Comparison of ENCODE assay signal across 13 cellular contexts in the genomic region with DNA sequence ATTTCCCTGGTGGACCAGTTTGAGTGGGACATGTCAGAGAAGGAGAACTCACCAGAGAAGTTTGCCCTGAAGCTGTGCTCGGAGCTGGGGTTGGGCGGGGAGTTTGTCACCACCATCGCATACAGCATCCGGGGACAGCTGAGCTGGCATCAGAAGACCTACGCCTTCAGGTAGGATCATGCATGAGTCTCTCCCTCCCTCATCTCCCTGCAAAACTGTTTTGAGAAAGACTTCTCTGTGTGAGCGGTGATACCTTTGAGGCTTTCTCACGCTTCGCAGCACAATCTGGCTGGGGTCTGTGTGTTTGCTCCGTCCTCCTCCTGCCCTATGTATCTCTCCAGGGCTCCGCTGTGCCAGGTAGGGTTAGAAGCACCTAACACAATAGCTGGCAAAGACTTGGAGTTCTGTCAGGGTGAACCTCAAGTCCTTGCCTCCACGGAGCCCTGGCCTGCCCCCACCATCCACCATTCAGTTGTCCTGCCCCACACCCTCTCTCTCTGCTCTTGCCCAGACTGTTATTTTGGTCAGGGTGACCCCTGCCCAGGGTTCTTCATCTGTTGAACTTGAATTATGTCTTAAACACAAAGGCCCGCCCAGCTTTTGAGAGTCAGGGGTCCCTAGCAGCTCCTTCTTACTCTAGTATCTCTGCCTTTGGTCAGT. TPM values are rescaled to one million over a fixed set of nuclear protein-coding genes. Genes with fewer than 3 reads are reported as not detected.
DNase-seq lines count a peak whose midpoint lies in the region; ATAC-seq, FAIRE-seq and TF ChIP-seq lines count a peak whose summit lies in the region.
"Had no signal": no experiment of that assay in that cellular context is flagged by ENCODE, and none has a peak within 500 bp of the region (broad histone marks: within the 10 kb centered on the region; RNA-seq: fewer than 3 reads in every experiment).

No MANE protein-coding gene starts in this region.

- ATAC-seq in activated CD8-positive, alpha-beta T cell treated with anti-CD3 and anti-CD28 coated beads, Interleukin-2, amount 10 ng/mL, durations not matched to agents 7 days and 5 days, result no peak
- no peak for ATAC-seq in HepG2
- ATAC-seq in stimulated activated memory B cell treated with anti-CD40 and anti-IgM and Interleukin-4, amounts not matched to agents 10 μg/mL and 1 μg/mL and 100 μg/mL, for 72 hours, result no peak
- no peak for ATAC-seq in HG03025 (IDR thresholded peaks at IDR 0.05; ENCODE audit: low FRiP score, unreplicated experiment)
- ATAC-seq in HG03175 (IDR thresholded peaks at IDR 0.05; ENCODE audit: unreplicated experiment), result no peak

- H3K4me3 ChIP-seq in HepG2 (replicated peaks in 1 of 3; ENCODE audit: insufficient read depth in 1 of 3, low read depth in 2 of 3, low read length in 3 of 3), result no peak overlapping the region

- POLR2A ChIA-PET in activated CD8-positive, alpha-beta T cell treated with anti-CD3 and anti-CD28 coated beads, Interleukin-2, amount 10 ng/mL, durations not matched to agents 7 days and 5 days (lab: Charles Lee), result no interaction called here
- POLR2A ChIA-PET in HepG2 (lab: Yijun Ruan, JAX), result interaction anchor here (0.7 kb wide), 1 partner anchor 55 kb away, joined by 3 read pairs; no protein-coding TSS in a partner anchor

- no peaks in the 10 kb centered on the region for H4K20me1 ChIP-seq in HepG2 (ENCODE audit: insufficient read depth, low read length)

- no TSS peak for BruUV-seq in HepG2 (replicated peaks; lab: Mats Ljungman, UMichigan)

- no peaks in the 10 kb centered on the region for H3K27me3 Mint-ChIP-seq in activated naive CD4-positive, alpha-beta T cell treated with anti-CD3 and anti-CD28 coated beads for 36 hours (ENCODE audit: low read depth)
- no peaks in the 10 kb centered on the region for H3K27me3 Mint-ChIP-seq in activated CD8-positive, alpha-beta T cell treated with anti-CD3 and anti-CD28 coated beads, Interleukin-2, amount 10 ng/mL, durations not matched to agents 7 days and 5 days (ENCODE audit: low read depth)
- no peaks in the 10 kb centered on the region for H3K27me3 Mint-ChIP-seq in stimulated activated memory B cell treated with anti-CD40 and anti-IgM and Interleukin-4, amounts not matched to agents 10 μg/mL and 1 μg/mL and 100 μg/mL, for 72 hours
- H3K27me3 Mint-ChIP-seq: central memory CD8-positive, alpha-beta T cell had no signal

- DNase-seq in activated naive CD4-positive, alpha-beta T cell treated with anti-CD3 and anti-CD28 coated beads for 36 hours, result no peak
- DNase-seq in activated naive CD4-positive, alpha-beta T cell treated with Interleukin-2 at 50 U/mL for 16 hours, result no peak
- no peak for DNase-seq in activated CD8-positive, alpha-beta T cell treated with anti-CD3 and anti-CD28 coated beads, Interleukin-2, amount 10 ng/mL, durations not matched to agents 7 days and 5 days
- DNase-seq in HepG2 (ENCODE audit: low spot score), result no peak
- no peak for DNase-seq in Kasumi-1 (lab: John Stamatoyannopoulos, UW)
- DNase-seq: activated CD8-positive, alpha-beta memory T cell treated with anti-CD3 and anti-CD28 coated beads, Interleukin-2, amount 50 U/mL, for 4 hours; KG1; NCI-H2029; T1000 had no signal

- no peak overlapping the region for H2AFZ ChIP-seq in HepG2 (ENCODE audit: low read length)

- TF ChIP-seq EP300 in HepG2 (IDR thresholded peaks at IDR 0.05; ENCODE audit: low read depth in 2 of 2, low read length in 2 of 2), result no peak
- no peak for TF ChIP-seq EP300 in HepG2 (CRISPR knock-in tag; IDR thresholded peaks at IDR 0.05; ENCODE audit: borderline replicate concordance)

- H3K36me3 ChIP-seq in HepG2 (replicated peaks in 1 of 2; ENCODE audit: control insufficient read depth in 1 of 2, insufficient read depth in 2 of 2, low read length in 2 of 2), result peaks cover 60 to 83% of the 10 kb centered on the region in 2 experiments

- H3K9me3 Mint-ChIP-seq in activated naive CD4-positive, alpha-beta T cell treated with anti-CD3 and anti-CD28 coated beads for 36 hours, result no peaks in the 10 kb centered on the region
- H3K9me3 Mint-ChIP-seq in activated CD8-positive, alpha-beta T cell treated with anti-CD3 and anti-CD28 coated beads, Interleukin-2, amount 10 ng/mL, durations not matched to agents 7 days and 5 days (ENCODE audit: insufficient read depth), result no peaks in the 10 kb centered on the region
- no peaks in the 10 kb centered on the region for H3K9me3 Mint-ChIP-seq in stimulated activated memory B cell treated with anti-CD40 and anti-IgM and Interleukin-4, amounts not matched to agents 10 μg/mL and 1 μg/mL and 100 μg/mL, for 72 hours
- H3K9me3 Mint-ChIP-seq: central memory CD8-positive, alpha-beta T cell had no signal

- no peak overlapping the region for H3K9ac ChIP-seq in HepG2 (ENCODE audit: insufficient read depth, low read depth, low read length)

- in situ Hi-C loops in HepG2 (cut with HindIII; ENCODE audit: extremely low pct_ligation_motif_present, low pct_unique_long_range_greater_than_20kb), result loop anchor here (25.0 kb wide), 1 partner anchor 213 kb away; no protein-coding TSS in a partner anchor

- TF ChIP-seq POLR2A in HepG2 (IDR thresholded peaks at IDR 0.05; ENCODE audit: insufficient read depth in 1 of 2, low read depth in 2 of 2, low read length in 2 of 2), result no peak

- H3K4me3 Mint-ChIP-seq in activated naive CD4-positive, alpha-beta T cell treated with anti-CD3 and anti-CD28 coated beads for 36 hours, result no peak overlapping the region
- no peak overlapping the region for H3K4me3 Mint-ChIP-seq in activated CD8-positive, alpha-beta T cell treated with anti-CD3 and anti-CD28 coated beads, Interleukin-2, amount 10 ng/mL, durations not matched to agents 7 days and 5 days
- no peak overlapping the region for H3K4me3 Mint-ChIP-seq in stimulated activated memory B cell treated with anti-CD40 and anti-IgM and Interleukin-4, amounts not matched to agents 10 μg/mL and 1 μg/mL and 100 μg/mL, for 72 hours
- H3K4me3 Mint-ChIP-seq: central memory CD8-positive, alpha-beta T cell had no signal

- H3K27me3 ChIP-seq in HepG2 (ENCODE audit: control insufficient read depth in 1 of 2, insufficient read depth in 2 of 2, low read length in 2 of 2), result no peaks in the 10 kb centered on the region

- peaks cover 24% of the 10 kb centered on the region for H3K4me1 ChIP-seq in HepG2 (ENCODE audit: insufficient read depth, low read length)

- H3K4me2 ChIP-seq in HepG2 (ENCODE audit: low read depth, low read length), result no peak overlapping the region

- peaks cover 30% of the 10 kb centered on the region for H3K36me3 Mint-ChIP-seq in activated naive CD4-positive, alpha-beta T cell treated with anti-CD3 and anti-CD28 coated beads for 36 hours (ENCODE audit: low read depth)
- peaks cover 80% of the 10 kb centered on the region for H3K36me3 Mint-ChIP-seq in activated CD8-positive, alpha-beta T cell treated with anti-CD3 and anti-CD28 coated beads, Interleukin-2, amount 10 ng/mL, durations not matched to agents 7 days and 5 days (ENCODE audit: low read depth)
- H3K36me3 Mint-ChIP-seq in stimulated activated memory B cell treated with anti-CD40 and anti-IgM and Interleukin-4, amounts not matched to agents 10 μg/mL and 1 μg/mL and 100 μg/mL, for 72 hours, result peaks cover 83% of the 10 kb centered on the region

- TF ChIP-seq RAD21 in HepG2 (CRISPR knock-in tag; IDR thresholded peaks at IDR 0.05), result no peak

- CTCF ChIA-PET in activated naive CD4-positive, alpha-beta T cell treated with anti-CD3 and anti-CD28 coated beads for 36 hours (lab: Charles Lee), result interaction anchor here (1.3 to 1.5 kb wide), 2 partner anchors 21 to 25 kb away, joined by 3 read pairs; no protein-coding TSS in a partner anchor
- CTCF ChIA-PET in activated CD8-positive, alpha-beta T cell treated with anti-CD3 and anti-CD28 coated beads, Interleukin-2, amount 10 ng/mL, durations not matched to agents 7 days and 5 days (lab: Charles Lee), result interaction anchor here (1.2 kb wide), 1 partner anchor 69 kb away, joined by 3 read pairs; the partner anchor contains the start of gene MIF
- CTCF ChIA-PET in HepG2 (lab: Yijun Ruan, JAX; ENCODE audit: low intra/inter-chr PET ratio, low total read pairs), result no interaction called here

- FAIRE-seq in HepG2 (lab: Jason Lieb, UNC), result no peak

- intact Hi-C loops in activated naive CD4-positive, alpha-beta T cell treated with anti-CD3 and anti-CD28 coated beads for 36 hours (cut with micrococcal nuclease), result no loop called here
- intact Hi-C loops in HepG2 (cut with micrococcal nuclease; ENCODE audit: unreplicated experiment), result no loop called here

- H3K9me3 ChIP-seq in HepG2 (ENCODE audit: low read length), result no peaks in the 10 kb centered on the region

- peak overlapping the region; percentile 46 for H3K27ac ChIP-seq in HepG2 (ENCODE audit: extremely low read length, insufficient read depth, low read length)

- 99% methylated on average over 12 of the region's 12 CpGs for WGBS in HepG2 (ENCODE audit: low lambda C conversion rate)

- TF ChIP-seq CTCF in HepG2 (CRISPR knock-in tag; IDR thresholded peaks at IDR 0.05), result no peak

- peak overlapping the region; percentile 90 for H3K27ac Mint-ChIP-seq in activated naive CD4-positive, alpha-beta T cell treated with anti-CD3 and anti-CD28 coated beads for 36 hours
- peak overlapping the region; percentile 94 for H3K27ac Mint-ChIP-seq in activated CD8-positive, alpha-beta T cell treated with anti-CD3 and anti-CD28 coated beads, Interleukin-2, amount 10 ng/mL, durations not matched to agents 7 days and 5 days
- H3K27ac Mint-ChIP-seq in stimulated activated memory B cell treated with anti-CD40 and anti-IgM and Interleukin-4, amounts not matched to agents 10 μg/mL and 1 μg/mL and 100 μg/mL, for 72 hours, result peak overlapping the region; percentile 77

- H3K79me2 ChIP-seq in HepG2 (ENCODE audit: insufficient read depth, low read length), result no peaks in the 10 kb centered on the region

- H3K4me1 Mint-ChIP-seq in activated naive CD4-positive, alpha-beta T cell treated with anti-CD3 and anti-CD28 coated beads for 36 hours (ENCODE audit: low read depth), result peaks cover 4% of the 10 kb centered on the region
- peaks cover 55% of the 10 kb centered on the region for H3K4me1 Mint-ChIP-seq in activated CD8-positive, alpha-beta T cell treated with anti-CD3 and anti-CD28 coated beads, Interleukin-2, amount 10 ng/mL, durations not matched to agents 7 days and 5 days (ENCODE audit: low read depth)
- peaks cover 64% of the 10 kb centered on the region for H3K4me1 Mint-ChIP-seq in stimulated activated memory B cell treated with anti-CD40 and anti-IgM and Interleukin-4, amounts not matched to agents 10 μg/mL and 1 μg/mL and 100 μg/mL, for 72 hours

RNA-seq across cellular contexts. Expression of gene DERL3, which starts 13.4 kb away (rescaled TPM):
- 1 to 10 TPM; 7.3 to 7.5 TPM for total RNA-seq in activated naive CD4-positive, alpha-beta T cell treated with anti-CD3 and anti-CD28 coated beads for 36 hours
- total RNA-seq in activated CD8-positive, alpha-beta T cell treated with anti-CD3 and anti-CD28 coated beads, Interleukin-2, amount 10 ng/mL, durations not matched to agents 7 days and 5 days, result 1 to 10 TPM; 8.1 to 10.0 TPM
- total RNA-seq in HepG2 (2016; rRNA removed; fragmentation: Illumina TruSeq; extraction: Trizol), result not detected in 2 replicates
- not detected in 2 replicates for total RNA-seq in HepG2 (2016; cell fraction: cytosol; rRNA removed; fragmentation: Illumina TruSeq; extraction: Trizol; ENCODE audit: low read depth)
- total RNA-seq in HepG2 (2016; cell fraction: insoluble cytoplasmic fraction; rRNA removed; fragmentation: Illumina TruSeq; extraction: Trizol), result not detected in 2 replicates
- not detected in 2 replicates for total RNA-seq in HepG2 (2016; cell fraction: membrane; rRNA removed; fragmentation: Illumina TruSeq; extraction: Trizol)
- not detected in 2 replicates for total RNA-seq in HepG2 (2016; cell fraction: nucleus; rRNA removed; fragmentation: Illumina TruSeq; extraction: Trizol)
- polyA plus RNA-seq in HepG2 (2011; rRNA removed), result not detected in 2 replicates
- not detected in 2 replicates for polyA plus RNA-seq in HepG2 (2011; cell fraction: cytosol; rRNA removed)
- polyA plus RNA-seq in HepG2 (2011; cell fraction: nucleus; rRNA removed), result not detected in 2 replicates
- 0.07 TPM in 1 of 2 replicates, not detected in the other for polyA plus RNA-seq in HepG2 (2012)
- polyA plus RNA-seq in HepG2 (2016; cell fraction: cytosol; fragmentation: Illumina TruSeq; extraction: Trizol; ENCODE audit: low read depth), result not detected in 2 replicates
- not detected in 2 replicates for polyA plus RNA-seq in HepG2 (2016; cell fraction: insoluble cytoplasmic fraction; fragmentation: Illumina TruSeq; extraction: Trizol; ENCODE audit: low read depth)
- polyA plus RNA-seq in HepG2 (2016; cell fraction: membrane; fragmentation: Illumina TruSeq; extraction: Trizol; ENCODE audit: low read depth), result not detected in 2 replicates
- not detected in 2 replicates for polyA plus RNA-seq in HepG2 (2016; cell fraction: nucleus; fragmentation: Illumina TruSeq; extraction: Trizol; ENCODE audit: insufficient read depth, low read depth)
- 1.4 TPM in 1 of 2 replicates, not detected in the other for polyA minus RNA-seq in HepG2 (2011; rRNA and poly(A)+ RNA removed; ENCODE audit: low replicate concordance)
- not detected in 2 replicates for polyA minus RNA-seq in HepG2 (2011; cell fraction: cytosol; rRNA and poly(A)+ RNA removed)
- polyA minus RNA-seq in HepG2 (2011; cell fraction: nucleus; rRNA and poly(A)+ RNA removed), result not detected in 2 replicates

RNA-seq across cellular contexts. Expression of gene SLC2A11, which starts 32.3 kb away (rescaled TPM):
- total RNA-seq in activated naive CD4-positive, alpha-beta T cell treated with anti-CD3 and anti-CD28 coated beads for 36 hours, result 1 to 10 TPM; 6.1 to 7.5 TPM
- total RNA-seq in activated CD8-positive, alpha-beta T cell treated with anti-CD3 and anti-CD28 coated beads, Interleukin-2, amount 10 ng/mL, durations not matched to agents 7 days and 5 days, result 1 to 10 TPM; 6.7 to 7.9 TPM
- 8.9 and 15.2 TPM in 2 replicates for total RNA-seq in HepG2 (2016; rRNA removed; fragmentation: Illumina TruSeq; extraction: Trizol)
- 9.3 TPM in 2 replicates for total RNA-seq in HepG2 (2016; cell fraction: cytosol; rRNA removed; fragmentation: Illumina TruSeq; extraction: Trizol; ENCODE audit: low read depth)
- 9.3 and 15.6 TPM in 2 replicates for total RNA-seq in HepG2 (2016; cell fraction: insoluble cytoplasmic fraction; rRNA removed; fragmentation: Illumina TruSeq; extraction: Trizol)
- total RNA-seq in HepG2 (2016; cell fraction: membrane; rRNA removed; fragmentation: Illumina TruSeq; extraction: Trizol), result 18.3 and 19.5 TPM in 2 replicates
- total RNA-seq in HepG2 (2016; cell fraction: nucleus; rRNA removed; fragmentation: Illumina TruSeq; extraction: Trizol), result 16.4 and 16.6 TPM in 2 replicates
- 15.4 and 18.6 TPM in 2 replicates for polyA plus RNA-seq in HepG2 (2011; rRNA removed)
- polyA plus RNA-seq in HepG2 (2011; cell fraction: cytosol; rRNA removed), result 16.1 and 19.7 TPM in 2 replicates
- 28.4 and 31.3 TPM in 2 replicates for polyA plus RNA-seq in HepG2 (2011; cell fraction: nucleus; rRNA removed)
- polyA plus RNA-seq in HepG2 (2012), result 11.1 and 17.5 TPM in 2 replicates
- 16.2 and 17.4 TPM in 2 replicates for polyA plus RNA-seq in HepG2 (2016; cell fraction: cytosol; fragmentation: Illumina TruSeq; extraction: Trizol; ENCODE audit: low read depth)
- polyA plus RNA-seq in HepG2 (2016; cell fraction: insoluble cytoplasmic fraction; fragmentation: Illumina TruSeq; extraction: Trizol; ENCODE audit: low read depth), result 8.6 and 11.3 TPM in 2 replicates
- polyA plus RNA-seq in HepG2 (2016; cell fraction: membrane; fragmentation: Illumina TruSeq; extraction: Trizol; ENCODE audit: low read depth), result 16.1 and 17.7 TPM in 2 replicates
- polyA plus RNA-seq in HepG2 (2016; cell fraction: nucleus; fragmentation: Illumina TruSeq; extraction: Trizol; ENCODE audit: insufficient read depth, low read depth), result 31.8 and 34.3 TPM in 2 replicates
- polyA minus RNA-seq in HepG2 (2011; rRNA and poly(A)+ RNA removed; ENCODE audit: low replicate concordance), result 11.5 and 32.8 TPM in 2 replicates
- polyA minus RNA-seq in HepG2 (2011; cell fraction: cytosol; rRNA and poly(A)+ RNA removed), result 4.7 and 5.8 TPM in 2 replicates
- 21.2 and 32.8 TPM in 2 replicates for polyA minus RNA-seq in HepG2 (2011; cell fraction: nucleus; rRNA and poly(A)+ RNA removed)

RNA-seq across cellular contexts. Expression of gene SMARCB1, which starts 38.6 kb away (rescaled TPM):
- total RNA-seq in activated naive CD4-positive, alpha-beta T cell treated with anti-CD3 and anti-CD28 coated beads for 36 hours, result 10 to 100 TPM; 75.3 to 89.1 TPM
- total RNA-seq in activated CD8-positive, alpha-beta T cell treated with anti-CD3 and anti-CD28 coated beads, Interleukin-2, amount 10 ng/mL, durations not matched to agents 7 days and 5 days, result 100 to 1,000 TPM; 112 to 113 TPM
- 74.0 and 75.8 TPM in 2 replicates for total RNA-seq in HepG2 (2016; rRNA removed; fragmentation: Illumina TruSeq; extraction: Trizol)
- total RNA-seq in HepG2 (2016; cell fraction: cytosol; rRNA removed; fragmentation: Illumina TruSeq; extraction: Trizol; ENCODE audit: low read depth), result 49.5 and 56.5 TPM in 2 replicates
- 57.1 and 69.6 TPM in 2 replicates for total RNA-seq in HepG2 (2016; cell fraction: insoluble cytoplasmic fraction; rRNA removed; fragmentation: Illumina TruSeq; extraction: Trizol)
- total RNA-seq in HepG2 (2016; cell fraction: membrane; rRNA removed; fragmentation: Illumina TruSeq; extraction: Trizol), result 60.2 and 66.9 TPM in 2 replicates
- total RNA-seq in HepG2 (2016; cell fraction: nucleus; rRNA removed; fragmentation: Illumina TruSeq; extraction: Trizol), result 33.7 and 37.0 TPM in 2 replicates
- polyA plus RNA-seq in HepG2 (2011; rRNA removed), result 150 and 166 TPM in 2 replicates
- 110 and 129 TPM in 2 replicates for polyA plus RNA-seq in HepG2 (2011; cell fraction: cytosol; rRNA removed)
- polyA plus RNA-seq in HepG2 (2011; cell fraction: nucleus; rRNA removed), result 88.0 and 96.6 TPM in 2 replicates
- polyA plus RNA-seq in HepG2 (2012), result 99.4 and 113 TPM in 2 replicates
- polyA plus RNA-seq in HepG2 (2016; cell fraction: cytosol; fragmentation: Illumina TruSeq; extraction: Trizol; ENCODE audit: low read depth), result 78.3 and 90.9 TPM in 2 replicates
- 127 and 143 TPM in 2 replicates for polyA plus RNA-seq in HepG2 (2016; cell fraction: insoluble cytoplasmic fraction; fragmentation: Illumina TruSeq; extraction: Trizol; ENCODE audit: low read depth)
- polyA plus RNA-seq in HepG2 (2016; cell fraction: membrane; fragmentation: Illumina TruSeq; extraction: Trizol; ENCODE audit: low read depth), result 82.2 and 92.9 TPM in 2 replicates
- 92.2 and 94.0 TPM in 2 replicates for polyA plus RNA-seq in HepG2 (2016; cell fraction: nucleus; fragmentation: Illumina TruSeq; extraction: Trizol; ENCODE audit: insufficient read depth, low read depth)
- 77.2 and 97.6 TPM in 2 replicates for polyA minus RNA-seq in HepG2 (2011; rRNA and poly(A)+ RNA removed; ENCODE audit: low replicate concordance)
- polyA minus RNA-seq in HepG2 (2011; cell fraction: cytosol; rRNA and poly(A)+ RNA removed), result 35.3 and 48.0 TPM in 2 replicates
- polyA minus RNA-seq in HepG2 (2011; cell fraction: nucleus; rRNA and poly(A)+ RNA removed), result 55.2 and 55.9 TPM in 2 replicates

RNA-seq across cellular contexts. Expression of gene MMP11, which starts 52.7 kb away (rescaled TPM):
- total RNA-seq in activated naive CD4-positive, alpha-beta T cell treated with anti-CD3 and anti-CD28 coated beads for 36 hours, result under 1 TPM; 0.43 to 0.47 TPM
- total RNA-seq in activated CD8-positive, alpha-beta T cell treated with anti-CD3 and anti-CD28 coated beads, Interleukin-2, amount 10 ng/mL, durations not matched to agents 7 days and 5 days, result under 1 TPM; 0.42 to 0.55 TPM
- 2.7 and 8.9 TPM in 2 replicates for total RNA-seq in HepG2 (2016; rRNA removed; fragmentation: Illumina TruSeq; extraction: Trizol)
- total RNA-seq in HepG2 (2016; cell fraction: cytosol; rRNA removed; fragmentation: Illumina TruSeq; extraction: Trizol; ENCODE audit: low read depth), result 1.8 and 2.5 TPM in 2 replicates
- total RNA-seq in HepG2 (2016; cell fraction: insoluble cytoplasmic fraction; rRNA removed; fragmentation: Illumina TruSeq; extraction: Trizol), result 2.3 and 8.4 TPM in 2 replicates
- total RNA-seq in HepG2 (2016; cell fraction: membrane; rRNA removed; fragmentation: Illumina TruSeq; extraction: Trizol), result 2.3 and 2.5 TPM in 2 replicates
- 8.4 and 12.1 TPM in 2 replicates for total RNA-seq in HepG2 (2016; cell fraction: nucleus; rRNA removed; fragmentation: Illumina TruSeq; extraction: Trizol)
- 28.6 and 88.6 TPM in 2 replicates for polyA plus RNA-seq in HepG2 (2011; rRNA removed)
- polyA plus RNA-seq in HepG2 (2011; cell fraction: cytosol; rRNA removed), result 28.4 and 53.0 TPM in 2 replicates
- 63.0 and 95.6 TPM in 2 replicates for polyA plus RNA-seq in HepG2 (2011; cell fraction: nucleus; rRNA removed)
- 39.9 and 70.8 TPM in 2 replicates for polyA plus RNA-seq in HepG2 (2012)
- 0.88 and 0.92 TPM in 2 replicates for polyA plus RNA-seq in HepG2 (2016; cell fraction: cytosol; fragmentation: Illumina TruSeq; extraction: Trizol; ENCODE audit: low read depth)
- polyA plus RNA-seq in HepG2 (2016; cell fraction: insoluble cytoplasmic fraction; fragmentation: Illumina TruSeq; extraction: Trizol; ENCODE audit: low read depth), result 3.0 and 3.5 TPM in 2 replicates
- 1.7 TPM in 2 replicates for polyA plus RNA-seq in HepG2 (2016; cell fraction: membrane; fragmentation: Illumina TruSeq; extraction: Trizol; ENCODE audit: low read depth)
- 13.9 and 17.6 TPM in 2 replicates for polyA plus RNA-seq in HepG2 (2016; cell fraction: nucleus; fragmentation: Illumina TruSeq; extraction: Trizol; ENCODE audit: insufficient read depth, low read depth)
- 28.7 TPM in 1 of 2 replicates, not detected in the other for polyA minus RNA-seq in HepG2 (2011; rRNA and poly(A)+ RNA removed; ENCODE audit: low replicate concordance)
- 5.1 and 17.3 TPM in 2 replicates for polyA minus RNA-seq in HepG2 (2011; cell fraction: cytosol; rRNA and poly(A)+ RNA removed)
- 9.9 and 21.9 TPM in 2 replicates for polyA minus RNA-seq in HepG2 (2011; cell fraction: nucleus; rRNA and poly(A)+ RNA removed)

RNA-seq across cellular contexts. Expression of gene CHCHD10, which starts 57.6 kb away (rescaled TPM):
- total RNA-seq in activated naive CD4-positive, alpha-beta T cell treated with anti-CD3 and anti-CD28 coated beads for 36 hours, result 100 to 1,000 TPM; 190 to 191 TPM
- 100 to 1,000 TPM; 134 to 140 TPM for total RNA-seq in activated CD8-positive, alpha-beta T cell treated with anti-CD3 and anti-CD28 coated beads, Interleukin-2, amount 10 ng/mL, durations not matched to agents 7 days and 5 days
- 59.1 and 62.8 TPM in 2 replicates for total RNA-seq in HepG2 (2016; rRNA removed; fragmentation: Illumina TruSeq; extraction: Trizol)
- total RNA-seq in HepG2 (2016; cell fraction: cytosol; rRNA removed; fragmentation: Illumina TruSeq; extraction: Trizol; ENCODE audit: low read depth), result 34.5 and 34.6 TPM in 2 replicates
- total RNA-seq in HepG2 (2016; cell fraction: insoluble cytoplasmic fraction; rRNA removed; fragmentation: Illumina TruSeq; extraction: Trizol), result 56.2 and 62.6 TPM in 2 replicates
- total RNA-seq in HepG2 (2016; cell fraction: membrane; rRNA removed; fragmentation: Illumina TruSeq; extraction: Trizol), result 61.2 and 64.2 TPM in 2 replicates
- total RNA-seq in HepG2 (2016; cell fraction: nucleus; rRNA removed; fragmentation: Illumina TruSeq; extraction: Trizol), result 31.4 and 47.6 TPM in 2 replicates
- 37.0 and 60.2 TPM in 2 replicates for polyA plus RNA-seq in HepG2 (2011; rRNA removed)
- 42.3 and 49.1 TPM in 2 replicates for polyA plus RNA-seq in HepG2 (2011; cell fraction: cytosol; rRNA removed)
- 45.9 and 96.4 TPM in 2 replicates for polyA plus RNA-seq in HepG2 (2011; cell fraction: nucleus; rRNA removed)
- 103 and 194 TPM in 2 replicates for polyA plus RNA-seq in HepG2 (2012)
- polyA plus RNA-seq in HepG2 (2016; cell fraction: cytosol; fragmentation: Illumina TruSeq; extraction: Trizol; ENCODE audit: low read depth), result 73.1 and 74.3 TPM in 2 replicates
- 91.0 and 122 TPM in 2 replicates for polyA plus RNA-seq in HepG2 (2016; cell fraction: insoluble cytoplasmic fraction; fragmentation: Illumina TruSeq; extraction: Trizol; ENCODE audit: low read depth)
- polyA plus RNA-seq in HepG2 (2016; cell fraction: membrane; fragmentation: Illumina TruSeq; extraction: Trizol; ENCODE audit: low read depth), result 101 and 107 TPM in 2 replicates
- polyA plus RNA-seq in HepG2 (2016; cell fraction: nucleus; fragmentation: Illumina TruSeq; extraction: Trizol; ENCODE audit: insufficient read depth, low read depth), result 107 and 123 TPM in 2 replicates
- polyA minus RNA-seq in HepG2 (2011; rRNA and poly(A)+ RNA removed; ENCODE audit: low replicate concordance), result 99.0 and 111 TPM in 2 replicates
- 44.8 and 90.8 TPM in 2 replicates for polyA minus RNA-seq in HepG2 (2011; cell fraction: cytosol; rRNA and poly(A)+ RNA removed)
- polyA minus RNA-seq in HepG2 (2011; cell fraction: nucleus; rRNA and poly(A)+ RNA removed), result 4.2 and 14.9 TPM in 2 replicates
